15 cellular contexts compared by ENCODE assay signal in the genomic region with DNA sequence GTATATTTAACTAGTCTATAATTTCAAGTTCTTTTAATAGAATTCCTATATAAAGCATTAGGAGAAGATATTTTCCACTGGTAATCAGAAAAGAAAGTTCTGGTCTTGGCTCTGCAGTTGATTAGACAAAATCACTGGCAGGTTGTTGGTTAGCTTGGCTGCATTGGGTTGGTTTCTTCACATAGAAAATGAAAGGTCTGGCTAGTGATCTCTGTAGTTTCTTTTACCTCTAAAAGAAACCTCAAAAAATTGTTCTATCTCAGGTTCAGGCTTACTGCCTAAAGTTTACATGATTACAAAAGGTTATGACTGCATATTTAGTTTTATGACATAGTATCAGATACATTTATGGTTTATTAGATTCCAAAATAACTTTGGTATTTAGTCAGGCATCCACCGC.
A peak's percentile ranks its signal among the peaks of the same experiment; 100 is the strongest.
DNase-seq lines count a peak whose midpoint lies in the region; ATAC-seq and TF ChIP-seq lines count a peak whose summit lies in the region.
"Had no signal": no experiment of that assay in that cellular context is flagged by ENCODE, and none has a peak within 500 bp of the region (broad histone marks: within the 10 kb centered on the region; RNA-seq: fewer than 3 reads in every experiment).

No MANE protein-coding gene starts in this region.

- H3K9me3 ChIP-seq in body of pancreas (no peaks in the 10 kb centered on the region), breast epithelium (no peaks in the 10 kb centered on the region)
- H3K9me3 ChIP-seq: SJCRH30, spleen had no signal

- peak; percentile 65 for ATAC-seq in GM18861 (IDR thresholded peaks at IDR 0.05; ENCODE audit: unreplicated experiment)
- peak; percentile 50 for ATAC-seq in GM21576 (IDR thresholded peaks at IDR 0.05; ENCODE audit: unreplicated experiment)
- ATAC-seq in HG03135 (IDR thresholded peaks at IDR 0.05; ENCODE audit: unreplicated experiment), result peak; percentile 45
- ATAC-seq in body of pancreas, result no peak
- ATAC-seq: naive thymus-derived CD4-positive, alpha-beta T cell had no signal

- H3K4me3 ChIP-seq in dorsolateral prefrontal cortex (no peak overlapping the region), body of pancreas (no peak overlapping the region), breast epithelium (no peak overlapping the region)
- H3K4me3 ChIP-seq: SJCRH30, spleen had no signal

- peaks cover 12% of the 10 kb centered on the region for H3K4me1 ChIP-seq in body of pancreas
- H3K4me1 ChIP-seq in breast epithelium, result no peaks in the 10 kb centered on the region
- H3K4me1 ChIP-seq: SJCRH30, spleen had no signal

- H3K36me3 ChIP-seq in body of pancreas (replicated peaks in 1 of 2; ENCODE audit: insufficient read depth in 1 of 2, low read depth in 2 of 2) (no peaks in the 10 kb centered on the region), breast epithelium (no peaks in the 10 kb centered on the region)
- H3K36me3 ChIP-seq: SJCRH30, spleen, WERI-Rb-1 had no signal

- no peak for TF ChIP-seq CTCF in dorsolateral prefrontal cortex (IDR thresholded peaks at IDR 0.05 in 54 of 56, conservative IDR thresholded peaks at IDR 0.05 in 2 of 56; ENCODE audit: low read depth in 1 of 56, partially characterized antibody in 56 of 56)
- TF ChIP-seq CTCF in body of pancreas (IDR thresholded peaks at IDR 0.05), result no peak
- no peak for TF ChIP-seq CTCF in breast epithelium (IDR thresholded peaks at IDR 0.05)

- TF ChIP-seq POLR2A in body of pancreas (IDR thresholded peaks at IDR 0.05) (no peak), breast epithelium (IDR thresholded peaks at IDR 0.05) (no peak)

- H3K27ac ChIP-seq in dorsolateral prefrontal cortex, result peak overlapping the region in 40 of 59 donors; percentile 1 to 86 (median 72)
- H3K27ac ChIP-seq in body of pancreas, result peak overlapping the region in 2 of 4 donors; percentile 34 to 37
- H3K27ac ChIP-seq in breast epithelium, result peak overlapping the region in 1 of 2 donors; percentile 85
- H3K27ac ChIP-seq: SJCRH30, spleen, WERI-Rb-1 had no signal

- DNase-seq in dorsolateral prefrontal cortex, result no peak
- no peak for DNase-seq in ecto neural progenitor cell (ENCODE audit: low spot score)
- no peak for DNase-seq in body of pancreas
- no peak for DNase-seq in NCI-H345 (lab: John Stamatoyannopoulos, UW)
- no peak for DNase-seq in breast epithelium (ENCODE audit: low spot score in 2 of 2)
- DNase-seq: CD4-positive, alpha-beta memory T cell; naive thymus-derived CD4-positive, alpha-beta T cell; NCI-H1048; NCI-H510A treated with DMSO at 0.1 percent for 48 hours; SJCRH30; spleen; WERI-Rb-1 had no signal

- H3K27me3 ChIP-seq in dorsolateral prefrontal cortex (no peaks in the 10 kb centered on the region), body of pancreas (no peaks in the 10 kb centered on the region), breast epithelium (no peaks in the 10 kb centered on the region)
- H3K27me3 ChIP-seq: SJCRH30, spleen had no signal

- WGBS in body of pancreas, 2 donors, result 90 to 98% methylated on average over 1 of the region's 1 CpG

- intact Hi-C loops in dorsolateral prefrontal cortex (cut with DNase I), result no loop called here
- intact Hi-C loops in body of pancreas (cut with DNase I), result no loop called here
- intact Hi-C loops in breast epithelium (cut with DNase I; ENCODE audit: low total_unique reads), result no loop called here
